ENCODE assay signal across 8 cellular contexts in genomic region chr3:126357299-126358037, GRCh38. TPM values are rescaled to one million over a fixed set of nuclear protein-coding genes. Genes with fewer than 3 reads are reported as not detected.
DNase-seq lines count a peak whose midpoint lies in the region; ATAC-seq and TF ChIP-seq lines count a peak whose summit lies in the region.

KLF15 (minus strand) TSS chr3:126357408; CDS start chr3:126352922, 4,486 bp downstream.

- no peak for TF ChIP-seq CTCF in left lung (IDR thresholded peaks at IDR 0.05)

- peaks cover 0 to 81% of the 10 kb centered on the region in 2 donors for H3K27me3 ChIP-seq in left lung

- intact Hi-C loops in left lung (cut with DNase I), result no loop called here

- peaks cover 18 to 44% of the 10 kb centered on the region in 2 donors for H3K4me1 ChIP-seq in left lung

- H3K36me3 ChIP-seq in left lung, result no peaks in the 10 kb centered on the region

- H3K4me3 ChIP-seq in left lung, result peak within 1 kb of the TSS; percentile 60 to 65

- H3K9me3 ChIP-seq in left lung, result no peaks in the 10 kb centered on the region

- DNase-seq in SIG-M5 treated with dmso at 0.1 percent for 504 hours (lab: John Stamatoyannopoulos, UW; ENCODE audit: unreplicated experiment), result peak; percentile 72
- no peak for DNase-seq in SIG-M5 (lab: John Stamatoyannopoulos, UW)
- peak; percentile 33 to 85 for DNase-seq in NCI-H446 (lab: John Stamatoyannopoulos, UW)
- DNase-seq in activated CD4-positive, alpha-beta T cell treated with anti-CD3 and anti-CD28 coated beads, Interleukin-2, amount 50 U/mL, for 24 hours (ENCODE audit: low read depth in 1 of 2, low spot score in 1 of 2), result peak; percentile 61 to 64
- peak; percentile 48 for DNase-seq in dedifferentiated amniotic fluid mesenchymal stem cell (ENCODE audit: extremely low spot score)
- peak; percentile 89 to 95 for DNase-seq in left lung
- DNase-seq in stimulated activated CD4-positive, alpha-beta T cell treated with anti-CD3 and anti-CD28 coated beads, Interleukin-2, amount 100 ng/mL, for 24 hours, result peak; percentile 77 to 83

- peak within 1 kb of the TSS; percentile 67 to 89 for H3K27ac ChIP-seq in left lung

- peak; percentile 90 for ATAC-seq in HG03095 (IDR thresholded peaks at IDR 0.05; ENCODE audit: unreplicated experiment)
- peak; percentile 83 for ATAC-seq in left lung

RNA-seq across cellular contexts. Expression of gene KLF15, which starts in this region (rescaled TPM):
- 10 to 100 TPM; 12.8 to 14.8 TPM for total RNA-seq in left lung
